In the genomic region with DNA sequence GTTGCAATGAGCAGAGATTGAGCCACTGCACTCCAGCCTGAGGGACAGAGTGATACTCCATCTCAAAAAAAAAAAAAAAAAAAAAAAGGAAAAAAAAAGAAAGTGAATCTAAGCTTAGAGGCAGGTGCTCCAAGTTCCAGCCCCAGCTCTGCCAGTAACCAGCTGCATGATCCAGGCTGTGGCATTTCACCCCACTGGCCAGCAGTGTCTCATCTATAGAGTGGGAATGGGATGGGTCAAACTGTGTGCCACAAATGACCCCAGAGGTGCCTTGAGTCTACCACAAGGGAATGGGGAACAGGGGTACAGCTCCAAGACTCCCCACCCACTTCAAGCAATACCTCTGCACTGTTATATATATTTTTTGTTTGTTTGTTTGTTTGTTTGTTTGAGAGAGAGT, we compare ENCODE assay signal across 29 cellular contexts. TPM values are rescaled to one million over a fixed set of nuclear protein-coding genes. Genes with fewer than 3 reads are reported as not detected.
"Had no signal": no experiment of that assay in that cellular context is flagged by ENCODE, and none has a peak within 500 bp of the region (broad histone marks: within the 10 kb centered on the region; RNA-seq: fewer than 3 reads in every experiment).

No MANE protein-coding gene starts in this region.

- H3K27me3 ChIP-seq: testis, thyroid gland had no signal

- H3K4me3 ChIP-seq: left ventricle myocardium inferior, lung, neural progenitor cell, smooth muscle cell, testis, thyroid gland, transverse colon, upper lobe of left lung, uterus had no signal

- DNase-seq: hypothalamus; immature natural killer cell; left ventricle myocardium inferior; mesendoderm; naive B cell; natural killer cell; nephron progenitor cell; occipital lobe; retina; right cardiac atrium; stimulated activated CD4-positive, alpha-beta T cell treated with anti-CD3 and anti-CD28 coated beads, Interleukin-1b, Interleukin-23, amount 100 ng/mL, for 48 hours; stimulated activated CD4-positive, alpha-beta T cell treated with anti-CD3 and anti-CD28 coated beads, Interleukin-2, amount 100 ng/mL, for 48 hours; stimulated activated CD4-positive, alpha-beta T cell treated with anti-CD3 and anti-CD28 coated beads, Interleukin-4, amount 100 ng/mL, for 4 hours; stimulated activated CD8-positive, alpha-beta memory T cell treated with anti-CD3 and anti-CD28 coated beads, Interleukin-4, amount 100 ng/mL, for 48 hours; stimulated activated naive CD4-positive, alpha-beta T cell treated with Interleukin-2 at 50 U/mL for 16 hours; stimulated activated naive CD8-positive, alpha-beta T cell treated with anti-CD3 and anti-CD28 coated beads, Interleukin-15, amount 100 ng/mL, for 72 hours; substantia nigra; testis; thyroid gland; transverse colon; upper lobe of left lung; uterus had no signal

- H3K27ac ChIP-seq: left ventricle myocardium inferior, neural progenitor cell, neutrophil, parathyroid adenoma, testis, thyroid gland, transverse colon, upper lobe of left lung, uterus had no signal

- H3K36me3 ChIP-seq: left ventricle myocardium inferior, neural progenitor cell, neutrophil, thyroid gland, transverse colon, upper lobe of left lung, uterus had no signal

- ATAC-seq: natural killer cell; right cardiac atrium; stimulated activated memory B cell treated with anti-CD40 and anti-IgM and Interleukin-4, amounts not matched to agents 10 μg/mL and 1 μg/mL and 100 μg/mL, for 72 hours; stimulated activated naive CD8-positive, alpha-beta T cell treated with anti-CD3 and anti-CD28 coated beads, Interleukin-15, amount 100 ng/mL, for 72 hours had no signal

- FAIRE-seq: islet of Langerhans had no signal

RNA-seq across cellular contexts. Expression of gene PLEKHD1, which starts 5.0 kb away (rescaled TPM):
- total RNA-seq: smooth muscle cell had no signal
